Comparison of ENCODE assay signal across 1 cellular context in the genomic region with DNA sequence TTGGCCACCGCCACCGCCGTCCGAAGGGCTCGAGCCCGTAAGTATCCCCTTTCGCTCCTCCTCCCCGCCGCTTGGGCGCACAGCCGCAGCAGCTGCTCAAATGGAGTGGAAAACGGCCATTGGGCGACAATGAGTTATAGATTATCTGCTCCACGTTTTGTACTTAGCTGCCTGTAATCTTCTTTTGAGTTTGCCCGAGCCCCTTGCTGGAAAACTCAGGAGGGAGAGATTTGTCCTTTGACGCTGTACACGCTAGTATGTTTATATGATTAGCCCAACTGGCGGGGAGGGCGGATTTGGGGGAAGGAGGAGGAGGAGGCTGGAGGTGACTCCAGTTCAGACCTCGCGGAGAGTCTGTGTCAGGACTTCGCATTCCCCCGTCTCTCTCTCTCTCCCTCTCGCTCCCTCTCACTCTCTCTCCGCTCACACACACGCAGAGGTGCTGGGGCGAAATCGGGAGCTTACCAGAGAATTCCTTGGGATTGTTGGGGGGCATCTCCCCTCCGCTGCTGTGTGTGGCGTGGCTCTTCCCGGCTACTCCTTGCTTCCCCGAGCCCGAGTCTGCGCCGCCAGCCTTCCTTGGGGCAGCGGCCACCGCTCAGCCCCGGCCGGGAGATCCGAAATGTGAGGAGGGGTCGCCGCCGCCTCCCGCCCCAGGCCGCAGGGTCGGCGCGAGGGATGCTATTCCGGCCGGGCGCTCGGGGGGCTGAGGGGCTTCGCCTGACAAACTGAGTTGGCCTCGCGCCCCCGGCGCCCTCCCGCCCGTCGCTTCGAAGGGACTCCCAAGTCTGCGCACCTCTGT.
TF ChIP-seq lines count a peak whose summit lies in the region.

No MANE protein-coding gene starts in this region.

TF ChIP-seq in WTC11, 78 proteins besides CTCF, POLR2A, EP300 and RAD21 (continued from another document):
- TF ChIP-seq, protein P1, sequence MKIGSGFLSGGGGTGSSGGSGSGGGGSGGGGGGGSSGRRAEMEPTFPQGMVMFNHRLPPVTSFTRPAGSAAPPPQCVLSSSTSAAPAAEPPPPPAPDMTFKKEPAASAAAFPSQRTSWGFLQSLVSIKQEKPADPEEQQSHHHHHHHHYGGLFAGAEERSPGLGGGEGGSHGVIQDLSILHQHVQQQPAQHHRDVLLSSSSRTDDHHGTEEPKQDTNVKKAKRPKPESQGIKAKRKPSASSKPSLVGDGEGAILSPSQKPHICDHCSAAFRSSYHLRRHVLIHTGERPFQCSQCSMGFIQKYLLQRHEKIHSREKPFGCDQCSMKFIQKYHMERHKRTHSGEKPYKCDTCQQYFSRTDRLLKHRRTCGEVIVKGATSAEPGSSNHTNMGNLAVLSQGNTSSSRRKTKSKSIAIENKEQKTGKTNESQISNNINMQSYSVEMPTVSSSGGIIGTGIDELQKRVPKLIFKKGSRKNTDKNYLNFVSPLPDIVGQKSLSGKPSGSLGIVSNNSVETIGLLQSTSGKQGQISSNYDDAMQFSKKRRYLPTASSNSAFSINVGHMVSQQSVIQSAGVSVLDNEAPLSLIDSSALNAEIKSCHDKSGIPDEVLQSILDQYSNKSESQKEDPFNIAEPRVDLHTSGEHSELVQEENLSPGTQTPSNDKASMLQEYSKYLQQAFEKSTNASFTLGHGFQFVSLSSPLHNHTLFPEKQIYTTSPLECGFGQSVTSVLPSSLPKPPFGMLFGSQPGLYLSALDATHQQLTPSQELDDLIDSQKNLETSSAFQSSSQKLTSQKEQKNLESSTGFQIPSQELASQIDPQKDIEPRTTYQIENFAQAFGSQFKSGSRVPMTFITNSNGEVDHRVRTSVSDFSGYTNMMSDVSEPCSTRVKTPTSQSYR (CRISPR knock-in tag; IDR thresholded peaks at IDR 0.05) = no peak
- TF ChIP-seq, protein P2, sequence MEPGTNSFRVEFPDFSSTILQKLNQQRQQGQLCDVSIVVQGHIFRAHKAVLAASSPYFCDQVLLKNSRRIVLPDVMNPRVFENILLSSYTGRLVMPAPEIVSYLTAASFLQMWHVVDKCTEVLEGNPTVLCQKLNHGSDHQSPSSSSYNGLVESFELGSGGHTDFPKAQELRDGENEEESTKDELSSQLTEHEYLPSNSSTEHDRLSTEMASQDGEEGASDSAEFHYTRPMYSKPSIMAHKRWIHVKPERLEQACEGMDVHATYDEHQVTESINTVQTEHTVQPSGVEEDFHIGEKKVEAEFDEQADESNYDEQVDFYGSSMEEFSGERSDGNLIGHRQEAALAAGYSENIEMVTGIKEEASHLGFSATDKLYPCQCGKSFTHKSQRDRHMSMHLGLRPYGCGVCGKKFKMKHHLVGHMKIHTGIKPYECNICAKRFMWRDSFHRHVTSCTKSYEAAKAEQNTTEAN (CRISPR knock-in tag; IDR thresholded peaks at IDR 0.05) = 0 out of 2 replicates have a peak, but pooled peaks have one; percentile 43
- no peak for TF ChIP-seq NFATC4 (CRISPR knock-in tag; IDR thresholded peaks at IDR 0.05)
- no peak for TF ChIP-seq IRF1 (CRISPR knock-in tag; IDR thresholded peaks at IDR 0.05)
- TF ChIP-seq, protein P3, sequence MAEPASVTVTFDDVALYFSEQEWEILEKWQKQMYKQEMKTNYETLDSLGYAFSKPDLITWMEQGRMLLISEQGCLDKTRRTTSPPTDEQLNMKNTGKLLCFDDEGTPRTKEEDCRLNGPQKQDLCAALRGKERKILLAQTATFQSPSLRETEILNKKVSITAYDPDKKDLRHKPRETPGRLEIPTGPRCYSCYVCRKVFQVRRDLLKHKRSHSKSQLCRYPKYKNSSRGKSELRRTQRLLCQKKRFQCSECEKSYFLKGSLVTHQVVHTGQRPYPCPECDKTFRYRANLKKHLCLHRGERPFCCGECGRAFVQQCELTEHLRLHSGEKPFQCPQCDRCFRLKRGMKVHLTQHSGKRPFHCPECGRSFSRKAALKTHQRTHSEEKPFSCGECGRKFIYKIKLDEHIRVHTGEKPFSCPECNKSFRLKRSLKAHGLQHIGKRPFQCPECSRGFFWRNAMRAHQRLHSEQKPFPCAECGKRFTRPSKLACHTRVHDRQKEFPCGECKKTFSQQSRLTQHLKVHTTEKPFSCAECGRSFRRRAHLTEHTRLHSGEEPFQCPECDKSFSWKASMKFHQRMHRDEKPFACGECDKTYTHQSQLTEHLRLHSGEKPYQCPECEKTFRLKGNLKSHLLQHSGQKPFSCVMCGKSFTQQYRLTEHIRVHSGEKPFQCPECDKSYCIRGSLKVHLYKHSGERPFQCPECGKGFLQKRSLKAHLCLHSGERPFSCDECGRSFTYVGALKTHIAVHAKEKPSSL (CRISPR knock-in tag; conservative IDR thresholded peaks at IDR 0.05) = no peak
- no peak for TF ChIP-seq STAT6 (CRISPR knock-in tag; conservative IDR thresholded peaks at IDR 0.05; ENCODE audit: low read depth)
- peak; percentile 39; the same call in 1 of the 2 replicates for TF ChIP-seq MAX (CRISPR knock-in tag; IDR thresholded peaks at IDR 0.05)
- no peak for TF ChIP-seq JAZF1 (CRISPR knock-in tag; IDR thresholded peaks at IDR 0.05)
- no peak for TF ChIP-seq SMAD3 (CRISPR knock-in tag; IDR thresholded peaks at IDR 0.05; ENCODE audit: borderline replicate concordance)
- peak; percentile 53 for TF ChIP-seq SP1 (CRISPR knock-in tag; conservative IDR thresholded peaks at IDR 0.05)
- no peak for TF ChIP-seq NR1H2 (CRISPR knock-in tag; IDR thresholded peaks at IDR 0.05)
- TF ChIP-seq FOXK1 (CRISPR knock-in tag; IDR thresholded peaks at IDR 0.05) = peak; percentile 41; the same call in 1 of the 2 replicates
- TF ChIP-seq ZNF219 (CRISPR knock-in tag; IDR thresholded peaks at IDR 0.05; ENCODE audit: borderline replicate concordance) = peak; percentile 33; the same call in 1 of the 2 replicates
- no peak for TF ChIP-seq E2F5 (CRISPR knock-in tag; IDR thresholded peaks at IDR 0.05)
- no peak for TF ChIP-seq ZNF396 (CRISPR knock-in tag; IDR thresholded peaks at IDR 0.05; ENCODE audit: borderline replicate concordance)
- no peak for TF ChIP-seq GABPB1 (CRISPR knock-in tag; IDR thresholded peaks at IDR 0.05)
- no peak for TF ChIP-seq GTF2I (CRISPR knock-in tag; conservative IDR thresholded peaks at IDR 0.05)
- 0 out of 2 replicates have a peak, but pooled peaks have one; percentile 69 for TF ChIP-seq KAT7 (CRISPR knock-in tag; IDR thresholded peaks at IDR 0.05; ENCODE audit: borderline replicate concordance)
- 0 out of 2 replicates have a peak, but pooled peaks have one; percentile 24 for TF ChIP-seq ZBTB21 (CRISPR knock-in tag; IDR thresholded peaks at IDR 0.05; ENCODE audit: borderline replicate concordance)
- TF ChIP-seq TEAD4 (CRISPR knock-in tag; IDR thresholded peaks at IDR 0.05) = no peak
- TF ChIP-seq HMGA2 (CRISPR knock-in tag; IDR thresholded peaks at IDR 0.05) = no peak
- TF ChIP-seq NR3C1 (CRISPR knock-in tag; conservative IDR thresholded peaks at IDR 0.05; ENCODE audit: low read depth) = no peak
- no peak for TF ChIP-seq ZNF671 (CRISPR knock-in tag; IDR thresholded peaks at IDR 0.05)
- TF ChIP-seq TP53 (CRISPR knock-in tag; IDR thresholded peaks at IDR 0.05) = no peak
